1 cellular context compared by ENCODE assay signal in the genomic region with DNA sequence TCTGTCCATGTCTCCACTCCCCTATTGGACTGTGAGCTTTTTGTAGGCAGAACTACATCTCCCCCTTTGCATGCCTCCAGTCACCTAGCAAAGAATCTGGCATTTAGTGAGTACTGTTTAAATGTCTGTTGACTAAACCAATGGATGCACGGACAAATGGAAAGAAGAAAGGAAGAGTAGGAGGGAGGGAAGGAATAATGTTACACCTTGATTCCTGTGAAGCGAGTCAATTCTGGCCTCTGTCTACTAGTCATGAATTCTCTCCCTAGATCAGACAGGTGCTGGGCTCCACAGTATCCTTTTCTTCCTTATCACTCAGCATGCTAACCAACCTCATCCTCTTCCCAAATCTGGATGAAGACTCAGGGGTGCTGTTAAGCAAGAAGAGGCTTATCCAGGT.
TF ChIP-seq lines count a peak whose summit lies in the region.

No MANE protein-coding gene starts in this region.

TF ChIP-seq in A549, 52 proteins besides CTCF, POLR2A, EP300 and RAD21 (continued from another document):
- TF ChIP-seq, protein P1, sequence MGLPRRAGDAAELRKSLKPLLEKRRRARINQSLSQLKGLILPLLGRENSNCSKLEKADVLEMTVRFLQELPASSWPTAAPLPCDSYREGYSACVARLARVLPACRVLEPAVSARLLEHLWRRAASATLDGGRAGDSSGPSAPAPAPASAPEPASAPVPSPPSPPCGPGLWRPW (IDR thresholded peaks at IDR 0.05) = no peak
- TF ChIP-seq BHLHE40 (IDR thresholded peaks at IDR 0.05; ENCODE audit: low read depth, low read length) (no peak), HOXB13 (CRISPR knock-in tag; IDR thresholded peaks at IDR 0.05; ENCODE audit: low read depth) (no peak), MAFK (IDR thresholded peaks at IDR 0.05; ENCODE audit: partially characterized antibody) (no peak), FOXS1 (CRISPR knock-in tag; IDR thresholded peaks at IDR 0.05) (no peak), USF2 (IDR thresholded peaks at IDR 0.05) (no peak), NFE2L2 (conservative IDR thresholded peaks at IDR 0.05; ENCODE audit: low read length) (no peak), ESRRA (IDR thresholded peaks at IDR 0.05; ENCODE audit: borderline replicate concordance, low read length) (no peak)
TF ChIP-seq in A549: peak in this region for 0.
